In genomic region chr15:41256103-41256502, GRCh38 we compare ENCODE assay signal across 1 cellular context.
TF ChIP-seq lines count a peak whose summit lies in the region.

No MANE protein-coding gene starts in this region.

TF ChIP-seq in HepG2, 621 proteins besides CTCF, POLR2A, EP300 and RAD21:
- TF ChIP-seq ARNT (IDR thresholded peaks at IDR 0.05), result no peak
